1 cellular context compared by ENCODE assay signal in the genomic region with DNA sequence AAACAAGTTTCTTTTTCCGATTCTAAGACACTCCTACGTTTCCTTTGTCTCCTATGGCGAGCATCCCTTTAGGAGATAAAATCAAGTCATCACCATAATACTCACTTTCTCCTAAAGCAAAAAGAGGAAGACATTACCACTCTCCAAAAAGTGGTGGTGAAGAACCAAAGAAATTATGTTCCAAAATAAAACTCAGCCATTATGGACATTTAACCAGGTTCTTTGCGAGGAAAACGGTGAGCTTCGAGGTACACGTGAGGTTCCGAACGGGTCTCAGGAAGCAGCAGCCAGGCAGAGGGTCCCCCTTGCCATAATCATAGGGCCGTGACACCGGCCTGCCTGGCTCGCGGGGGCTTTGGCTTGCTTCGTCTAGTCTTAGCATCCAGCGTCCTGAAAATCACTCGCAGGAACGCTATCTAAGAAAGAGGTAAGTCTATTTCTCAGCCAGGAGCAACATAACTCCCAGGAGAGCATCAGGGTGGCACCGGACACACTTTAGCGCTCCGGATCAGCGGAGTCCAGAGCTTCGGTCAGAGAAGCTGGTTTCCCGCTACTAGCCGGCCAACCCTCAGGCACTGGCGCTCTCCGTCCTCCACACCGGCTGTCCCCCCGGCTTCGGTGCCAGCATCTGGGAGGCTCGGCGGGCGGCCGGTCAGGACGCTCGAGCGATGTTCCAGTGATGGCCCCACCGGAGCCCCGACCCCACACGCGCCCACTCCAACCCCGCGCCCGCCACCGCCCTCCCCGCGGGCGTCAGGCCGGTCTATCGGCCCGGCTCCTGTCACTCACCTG.
TF ChIP-seq lines count a peak whose summit lies in the region.

No MANE protein-coding gene starts in this region.

TF ChIP-seq in HCT116, 20 proteins besides CTCF, POLR2A, EP300 and RAD21 (continued from another document):
- TF ChIP-seq EZH2phosphoT487 (IDR thresholded peaks at IDR 0.05; ENCODE audit: borderline replicate concordance): no peak
- TF ChIP-seq TCF7L2 (IDR thresholded peaks at IDR 0.05; ENCODE audit: borderline replicate concordance, extremely low read depth, insufficient read depth, insufficient read length): no peak
- TF ChIP-seq CEBPB (IDR thresholded peaks at IDR 0.05; ENCODE audit: low read depth): no peak
- TF ChIP-seq, protein P1, sequence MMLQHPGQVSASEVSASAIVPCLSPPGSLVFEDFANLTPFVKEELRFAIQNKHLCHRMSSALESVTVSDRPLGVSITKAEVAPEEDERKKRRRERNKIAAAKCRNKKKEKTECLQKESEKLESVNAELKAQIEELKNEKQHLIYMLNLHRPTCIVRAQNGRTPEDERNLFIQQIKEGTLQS (IDR thresholded peaks at IDR 0.05): no peak
- TF ChIP-seq SRF (IDR thresholded peaks at IDR 0.05; ENCODE audit: low read depth): no peak
- no peak for TF ChIP-seq ZFX (IDR thresholded peaks at IDR 0.05)
- no peak for TF ChIP-seq POLR2AphosphoS5 (IDR thresholded peaks at IDR 0.05; ENCODE audit: low read depth, low read length)
- TF ChIP-seq, protein P2, sequence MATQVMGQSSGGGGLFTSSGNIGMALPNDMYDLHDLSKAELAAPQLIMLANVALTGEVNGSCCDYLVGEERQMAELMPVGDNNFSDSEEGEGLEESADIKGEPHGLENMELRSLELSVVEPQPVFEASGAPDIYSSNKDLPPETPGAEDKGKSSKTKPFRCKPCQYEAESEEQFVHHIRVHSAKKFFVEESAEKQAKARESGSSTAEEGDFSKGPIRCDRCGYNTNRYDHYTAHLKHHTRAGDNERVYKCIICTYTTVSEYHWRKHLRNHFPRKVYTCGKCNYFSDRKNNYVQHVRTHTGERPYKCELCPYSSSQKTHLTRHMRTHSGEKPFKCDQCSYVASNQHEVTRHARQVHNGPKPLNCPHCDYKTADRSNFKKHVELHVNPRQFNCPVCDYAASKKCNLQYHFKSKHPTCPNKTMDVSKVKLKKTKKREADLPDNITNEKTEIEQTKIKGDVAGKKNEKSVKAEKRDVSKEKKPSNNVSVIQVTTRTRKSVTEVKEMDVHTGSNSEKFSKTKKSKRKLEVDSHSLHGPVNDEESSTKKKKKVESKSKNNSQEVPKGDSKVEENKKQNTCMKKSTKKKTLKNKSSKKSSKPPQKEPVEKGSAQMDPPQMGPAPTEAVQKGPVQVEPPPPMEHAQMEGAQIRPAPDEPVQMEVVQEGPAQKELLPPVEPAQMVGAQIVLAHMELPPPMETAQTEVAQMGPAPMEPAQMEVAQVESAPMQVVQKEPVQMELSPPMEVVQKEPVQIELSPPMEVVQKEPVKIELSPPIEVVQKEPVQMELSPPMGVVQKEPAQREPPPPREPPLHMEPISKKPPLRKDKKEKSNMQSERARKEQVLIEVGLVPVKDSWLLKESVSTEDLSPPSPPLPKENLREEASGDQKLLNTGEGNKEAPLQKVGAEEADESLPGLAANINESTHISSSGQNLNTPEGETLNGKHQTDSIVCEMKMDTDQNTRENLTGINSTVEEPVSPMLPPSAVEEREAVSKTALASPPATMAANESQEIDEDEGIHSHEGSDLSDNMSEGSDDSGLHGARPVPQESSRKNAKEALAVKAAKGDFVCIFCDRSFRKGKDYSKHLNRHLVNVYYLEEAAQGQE (IDR thresholded peaks at IDR 0.05; ENCODE audit: low read depth): no peak
- TF ChIP-seq SIN3A (IDR thresholded peaks at IDR 0.05; ENCODE audit: low read depth): no peak
- TF ChIP-seq EZH2 (IDR thresholded peaks at IDR 0.05): no peak
- no peak for TF ChIP-seq SP1 (IDR thresholded peaks at IDR 0.05; ENCODE audit: low read depth)
- TF ChIP-seq YY1 (IDR thresholded peaks at IDR 0.05; ENCODE audit: extremely low read depth, insufficient replicate concordance, low read depth, low read length): no peak
- TF ChIP-seq, protein P3, sequence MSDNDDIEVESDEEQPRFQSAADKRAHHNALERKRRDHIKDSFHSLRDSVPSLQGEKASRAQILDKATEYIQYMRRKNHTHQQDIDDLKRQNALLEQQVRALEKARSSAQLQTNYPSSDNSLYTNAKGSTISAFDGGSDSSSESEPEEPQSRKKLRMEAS (IDR thresholded peaks at IDR 0.05): no peak
- TF ChIP-seq, protein P4, sequence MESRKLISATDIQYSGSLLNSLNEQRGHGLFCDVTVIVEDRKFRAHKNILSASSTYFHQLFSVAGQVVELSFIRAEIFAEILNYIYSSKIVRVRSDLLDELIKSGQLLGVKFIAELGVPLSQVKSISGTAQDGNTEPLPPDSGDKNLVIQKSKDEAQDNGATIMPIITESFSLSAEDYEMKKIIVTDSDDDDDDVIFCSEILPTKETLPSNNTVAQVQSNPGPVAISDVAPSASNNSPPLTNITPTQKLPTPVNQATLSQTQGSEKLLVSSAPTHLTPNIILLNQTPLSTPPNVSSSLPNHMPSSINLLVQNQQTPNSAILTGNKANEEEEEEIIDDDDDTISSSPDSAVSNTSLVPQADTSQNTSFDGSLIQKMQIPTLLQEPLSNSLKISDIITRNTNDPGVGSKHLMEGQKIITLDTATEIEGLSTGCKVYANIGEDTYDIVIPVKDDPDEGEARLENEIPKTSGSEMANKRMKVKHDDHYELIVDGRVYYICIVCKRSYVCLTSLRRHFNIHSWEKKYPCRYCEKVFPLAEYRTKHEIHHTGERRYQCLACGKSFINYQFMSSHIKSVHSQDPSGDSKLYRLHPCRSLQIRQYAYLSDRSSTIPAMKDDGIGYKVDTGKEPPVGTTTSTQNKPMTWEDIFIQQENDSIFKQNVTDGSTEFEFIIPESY (IDR thresholded peaks at IDR 0.05; ENCODE audit: extremely low read depth, insufficient replicate concordance, low read length): no peak
